ENCODE assay signal across 11 cellular contexts in the genomic region with DNA sequence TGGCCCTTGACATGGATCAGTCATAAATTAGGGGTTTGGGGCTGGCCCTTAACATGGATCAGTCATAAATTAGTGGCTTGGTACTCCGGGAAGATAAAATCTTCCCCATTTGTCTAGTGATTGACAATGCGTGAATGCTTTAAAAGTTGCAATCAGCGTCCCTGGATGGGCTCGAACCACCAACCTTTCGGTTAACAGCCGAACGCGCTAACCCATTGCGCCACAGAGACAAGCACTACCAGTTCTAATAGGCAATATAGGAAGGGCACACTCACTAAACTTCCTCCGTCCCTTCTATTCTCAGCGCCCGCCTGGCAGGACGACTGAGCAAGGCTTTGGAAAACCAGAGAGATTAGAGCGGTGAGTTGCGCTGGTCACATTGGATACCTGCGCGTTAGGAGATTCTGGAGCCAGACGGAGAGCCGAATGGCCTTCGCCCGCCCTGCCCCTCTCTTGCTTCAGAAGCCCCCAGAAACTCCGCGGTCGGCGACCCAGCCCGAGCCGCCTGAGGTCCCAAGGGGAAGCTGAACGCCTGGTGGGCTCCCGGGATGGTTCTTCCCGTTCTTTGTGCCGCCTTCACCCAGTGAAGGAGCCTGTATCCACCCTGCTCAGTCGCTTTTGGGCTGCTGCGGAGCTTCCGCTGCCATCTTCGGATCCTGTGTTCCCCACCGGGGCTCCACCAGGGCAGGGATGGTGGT.
DNase-seq lines count a peak whose midpoint lies in the region; ATAC-seq, FAIRE-seq and TF ChIP-seq lines count a peak whose summit lies in the region.
"Had no signal": no experiment of that assay in that cellular context is flagged by ENCODE, and none has a peak within 500 bp of the region (broad histone marks: within the 10 kb centered on the region; RNA-seq: fewer than 3 reads in every experiment).

No MANE protein-coding gene starts in this region.

- no peaks in the 10 kb centered on the region for H3K36me3 ChIP-seq in suprapubic skin

- H3K36me3 Mint-ChIP-seq in activated T-cell treated with anti-CD3 and anti-CD28 coated beads, Interleukin-2, amount 50 U/mL, for 72 hours (ENCODE audit: insufficient read depth in 2 of 2) = peaks cover 0 to 2% of the 10 kb centered on the region in 2 donors
- no peaks in the 10 kb centered on the region for H3K36me3 Mint-ChIP-seq in activated T-cell treated with anti-CD3 and anti-CD28 coated beads, Interleukin-2, amount 50 U/mL, for 4 hours (ENCODE audit: insufficient read depth)

- H3K27ac Mint-ChIP-seq in activated T-cell treated with anti-CD3 and anti-CD28 coated beads, Interleukin-2, amount 50 U/mL, for 72 hours = peak overlapping the region; percentile 93
- H3K27ac Mint-ChIP-seq: activated T-helper 1 cell treated with anti-CD3 and anti-CD28 coated beads, Interleukin-12 subunit alpha, Interleukin-12 subunit beta, Interleukin-2, Interleukin-4 antibody, amounts not matched to agents 30 ng/mL and 10 ng/mL and 1 ng/mL, durations not matched to agents 14 hours and 24 hours and 36 hours had no signal

- H3K27ac ChIP-seq in suprapubic skin = no peak overlapping the region

- no peaks in the 10 kb centered on the region for H3K9me3 Mint-ChIP-seq in activated T-cell treated with anti-CD3 and anti-CD28 coated beads, Interleukin-2, amount 50 U/mL, for 72 hours
- H3K9me3 Mint-ChIP-seq in activated T-cell treated with anti-CD3 and anti-CD28 coated beads, Interleukin-2, amount 50 U/mL, for 4 hours = no peaks in the 10 kb centered on the region
- H3K9me3 Mint-ChIP-seq: activated T-helper 1 cell treated with anti-CD3 and anti-CD28 coated beads, Interleukin-12 subunit alpha, Interleukin-12 subunit beta, Interleukin-2, Interleukin-4 antibody, amounts not matched to agents 30 ng/mL and 10 ng/mL and 1 ng/mL, durations not matched to agents 14 hours and 24 hours and 36 hours had no signal

- no peaks in the 10 kb centered on the region for H3K4me1 Mint-ChIP-seq in activated T-cell treated with anti-CD3 and anti-CD28 coated beads, Interleukin-2, amount 50 U/mL, for 72 hours (ENCODE audit: low read depth)
- H3K4me1 Mint-ChIP-seq in activated T-cell treated with anti-CD3 and anti-CD28 coated beads, Interleukin-2, amount 50 U/mL, for 4 hours (ENCODE audit: low read depth) = no peaks in the 10 kb centered on the region

- H3K27me3 ChIP-seq in suprapubic skin = peaks cover 8% of the 10 kb centered on the region

- H3K4me3 ChIP-seq in iPS-18c (ENCODE audit: insufficient read depth, low read depth, low read length) = peak overlapping the region; percentile 84
- H3K4me3 ChIP-seq in suprapubic skin = peak overlapping the region; percentile 14

- WGBS in suprapubic skin = 0% methylated on average over 2 of the region's 36 CpGs

- no peaks in the 10 kb centered on the region for H3K4me1 ChIP-seq in suprapubic skin

- DNase-seq in activated T-cell treated with anti-CD3 and anti-CD28 coated beads, Interleukin-2, amount 50 U/mL, for 72 hours = peak in 1 of 2 donors; percentile 34
- no peak for DNase-seq in activated T-cell treated with anti-CD3 and anti-CD28 coated beads, Interleukin-2, amount 50 U/mL, for 4 hours
- no peak for DNase-seq in suprapubic skin (ENCODE audit: low spot score in 2 of 2)
- DNase-seq in SKM-1 (lab: John Stamatoyannopoulos, UW; ENCODE audit: unreplicated experiment) = no peak
- no peak for DNase-seq in GF-D8 (lab: John Stamatoyannopoulos, UW)
- no peak for DNase-seq in DMS53 (lab: John Stamatoyannopoulos, UW)
- DNase-seq: OCI-M1 had no signal

- peak in 1 of 2 donors; percentile 59 for ATAC-seq in activated T-cell treated with anti-CD3 and anti-CD28 coated beads, Interleukin-2, amount 50 U/mL, for 72 hours (replicated peaks in 1 of 2)
- no peak for ATAC-seq in activated T-cell treated with anti-CD3 and anti-CD28 coated beads, Interleukin-2, amount 50 U/mL, for 4 hours

- TF ChIP-seq POLR2A in suprapubic skin (IDR thresholded peaks at IDR 0.05) = no peak

- H3K9me3 ChIP-seq in iPS-18c (ENCODE audit: control insufficient read depth, insufficient read depth, low read length) (no peaks in the 10 kb centered on the region), suprapubic skin (no peaks in the 10 kb centered on the region)

- peak; percentile 34 for FAIRE-seq in TTC549 (lab: Jason Lieb, UNC)
- FAIRE-seq: frontal cortex had no signal

- no peaks in the 10 kb centered on the region for H3K27me3 Mint-ChIP-seq in activated T-cell treated with anti-CD3 and anti-CD28 coated beads, Interleukin-2, amount 50 U/mL, for 72 hours (ENCODE audit: low read depth)
- H3K27me3 Mint-ChIP-seq in activated T-cell treated with anti-CD3 and anti-CD28 coated beads, Interleukin-2, amount 50 U/mL, for 4 hours (ENCODE audit: low read depth) = peaks cover 38% of the 10 kb centered on the region

- no peak for TF ChIP-seq CTCF in suprapubic skin (IDR thresholded peaks at IDR 0.05)

- no peak for TF ChIP-seq EP300 in suprapubic skin (IDR thresholded peaks at IDR 0.05)

- H3K4me3 Mint-ChIP-seq in activated T-cell treated with anti-CD3 and anti-CD28 coated beads, Interleukin-2, amount 50 U/mL, for 72 hours = peak overlapping the region in 1 of 2 donors; percentile 76
- H3K4me3 Mint-ChIP-seq in activated T-cell treated with anti-CD3 and anti-CD28 coated beads, Interleukin-2, amount 50 U/mL, for 4 hours = no peak overlapping the region
- H3K4me3 Mint-ChIP-seq: activated T-helper 1 cell treated with anti-CD3 and anti-CD28 coated beads, Interleukin-12 subunit alpha, Interleukin-12 subunit beta, Interleukin-2, Interleukin-4 antibody, amounts not matched to agents 30 ng/mL and 10 ng/mL and 1 ng/mL, durations not matched to agents 14 hours and 24 hours and 36 hours had no signal
